ENCODE assay signal across 1 cellular context in genomic region chr7:5472432-5473315, GRCh38.
A peak's percentile ranks its signal among the peaks of the same experiment; 100 is the strongest.
TF ChIP-seq lines count a peak whose summit lies in the region.

No MANE protein-coding gene starts in this region.

TF ChIP-seq in K562, 482 proteins besides CTCF, POLR2A, EP300 and RAD21 (continued from another document and continues in another):
- TF ChIP-seq ARID4B (CRISPR knock-in tag; IDR thresholded peaks at IDR 0.05) (0 out of 2 replicates have a peak, but pooled peaks have one; percentile 52), YY1 (IDR thresholded peaks at IDR 0.05; ENCODE audit: borderline replicate concordance in 1 of 3, control insufficient read depth in 1 of 3, extremely low read depth in 1 of 3, insufficient read depth in 3 of 3, insufficient read length in 1 of 3, insufficient replicate concordance in 2 of 3, low read depth in 1 of 3, low read length in 2 of 3) (peak in 1 of 3 experiments; percentile 71), ZBTB43 (CRISPR knock-in tag; IDR thresholded peaks at IDR 0.05) (0 out of 2 replicates have a peak, but pooled peaks have one; percentile 65), MAFK (IDR thresholded peaks at IDR 0.05; ENCODE audit: low read length) (peak; percentile 88), ARID1B (IDR thresholded peaks at IDR 0.05) (peak; percentile 58), MEF2A (IDR thresholded peaks at IDR 0.05; ENCODE audit: control insufficient read depth, low read depth, low read length) (no peak), SMAD4 (CRISPR knock-in tag; conservative IDR thresholded peaks at IDR 0.05) (peak; percentile 80), ZNF408 (CRISPR knock-in tag; IDR thresholded peaks at IDR 0.05; ENCODE audit: low read depth) (no peak), MYC (IDR thresholded peaks at IDR 0.05; ENCODE audit: low read depth, low read length) (peak; percentile 54), MYC (CRISPR knock-in tag; IDR thresholded peaks at IDR 0.05; ENCODE audit: borderline replicate concordance, low read depth) (no peak), TARDBP (IDR thresholded peaks at IDR 0.05) (0 out of 2 replicates have a peak, but pooled peaks have one; percentile 52), CBX1 (IDR thresholded peaks at IDR 0.05; ENCODE audit: low read depth) (0 out of 2 replicates have a peak, but pooled peaks have one; percentile 24), ESRRA (IDR thresholded peaks at IDR 0.05; ENCODE audit: borderline replicate concordance, low read depth) (peak; percentile 73; the same call in 1 of the 2 replicates), ZNF79 (CRISPR knock-in tag; IDR thresholded peaks at IDR 0.05; ENCODE audit: low read depth) (no peak), XRCC5 (IDR thresholded peaks at IDR 0.05; ENCODE audit: low read depth, low read length) (no peak), CHD2 (IDR thresholded peaks at IDR 0.05; ENCODE audit: low read depth, low read length) (no peak), ZMIZ1 (IDR thresholded peaks at IDR 0.05; ENCODE audit: low read depth in 2 of 2, low read length in 2 of 2) (peak in 1 of 2 experiments; percentile 36; a peak in 1 of 4 replicates), CBFB (CRISPR knock-in tag; IDR thresholded peaks at IDR 0.05) (0 out of 2 replicates have a peak, but pooled peaks have one; percentile 17), FOXJ3 (CRISPR knock-in tag; IDR thresholded peaks at IDR 0.05) (no peak), RBFOX2 (IDR thresholded peaks at IDR 0.05; ENCODE audit: low read depth, low read length) (no peak), ZBED1 (IDR thresholded peaks at IDR 0.05) (no peak), NBN (IDR thresholded peaks at IDR 0.05; ENCODE audit: low read depth) (no peak), CLOCK (CRISPR knock-in tag; IDR thresholded peaks at IDR 0.05; ENCODE audit: borderline replicate concordance) (no peak), ZNF24 (IDR thresholded peaks at IDR 0.05) (peak; percentile 52; the same call in 1 of the 2 replicates), PTBP1 (IDR thresholded peaks at IDR 0.05; ENCODE audit: low read depth, low read length) (no peak), ZBTB33 (CRISPR knock-in tag; IDR thresholded peaks at IDR 0.05) (peak; percentile 99), NUFIP1 (IDR thresholded peaks at IDR 0.05; ENCODE audit: partially characterized antibody) (no peak), ZBTB34 (CRISPR knock-in tag; IDR thresholded peaks at IDR 0.05) (no peak), NFE2 (IDR thresholded peaks at IDR 0.05; ENCODE audit: low read depth) (peak; percentile 97), SOX6 (IDR thresholded peaks at IDR 0.05) (peak; percentile 43; the same call in 1 of the 2 replicates), GATAD2B (IDR thresholded peaks at IDR 0.05; ENCODE audit: borderline replicate concordance) (no peak)
- TF ChIP-seq, protein P1, sequence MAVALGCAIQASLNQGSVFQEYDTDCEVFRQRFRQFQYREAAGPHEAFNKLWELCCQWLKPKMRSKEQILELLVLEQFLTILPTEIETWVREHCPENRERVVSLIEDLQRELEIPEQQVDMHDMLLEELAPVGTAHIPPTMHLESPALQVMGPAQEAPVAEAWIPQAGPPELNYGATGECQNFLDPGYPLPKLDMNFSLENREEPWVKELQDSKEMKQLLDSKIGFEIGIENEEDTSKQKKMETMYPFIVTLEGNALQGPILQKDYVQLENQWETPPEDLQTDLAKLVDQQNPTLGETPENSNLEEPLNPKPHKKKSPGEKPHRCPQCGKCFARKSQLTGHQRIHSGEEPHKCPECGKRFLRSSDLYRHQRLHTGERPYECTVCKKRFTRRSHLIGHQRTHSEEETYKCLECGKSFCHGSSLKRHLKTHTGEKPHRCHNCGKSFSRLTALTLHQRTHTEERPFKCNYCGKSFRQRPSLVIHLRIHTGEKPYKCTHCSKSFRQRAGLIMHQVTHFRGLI (CRISPR knock-in tag; IDR thresholded peaks at IDR 0.05), result no peak
- TF ChIP-seq, protein P2, sequence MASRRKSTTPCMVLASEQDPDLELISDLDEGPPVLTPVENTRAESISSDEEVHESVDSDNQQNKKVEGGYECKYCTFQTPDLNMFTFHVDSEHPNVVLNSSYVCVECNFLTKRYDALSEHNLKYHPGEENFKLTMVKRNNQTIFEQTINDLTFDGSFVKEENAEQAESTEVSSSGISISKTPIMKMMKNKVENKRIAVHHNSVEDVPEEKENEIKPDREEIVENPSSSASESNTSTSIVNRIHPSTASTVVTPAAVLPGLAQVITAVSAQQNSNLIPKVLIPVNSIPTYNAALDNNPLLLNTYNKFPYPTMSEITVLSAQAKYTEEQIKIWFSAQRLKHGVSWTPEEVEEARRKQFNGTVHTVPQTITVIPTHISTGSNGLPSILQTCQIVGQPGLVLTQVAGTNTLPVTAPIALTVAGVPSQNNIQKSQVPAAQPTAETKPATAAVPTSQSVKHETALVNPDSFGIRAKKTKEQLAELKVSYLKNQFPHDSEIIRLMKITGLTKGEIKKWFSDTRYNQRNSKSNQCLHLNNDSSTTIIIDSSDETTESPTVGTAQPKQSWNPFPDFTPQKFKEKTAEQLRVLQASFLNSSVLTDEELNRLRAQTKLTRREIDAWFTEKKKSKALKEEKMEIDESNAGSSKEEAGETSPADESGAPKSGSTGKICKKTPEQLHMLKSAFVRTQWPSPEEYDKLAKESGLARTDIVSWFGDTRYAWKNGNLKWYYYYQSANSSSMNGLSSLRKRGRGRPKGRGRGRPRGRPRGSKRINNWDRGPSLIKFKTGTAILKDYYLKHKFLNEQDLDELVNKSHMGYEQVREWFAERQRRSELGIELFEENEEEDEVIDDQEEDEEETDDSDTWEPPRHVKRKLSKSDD (conservative IDR thresholded peaks at IDR 0.05; ENCODE audit: low read length), result no peak
- TF ChIP-seq, protein P3, sequence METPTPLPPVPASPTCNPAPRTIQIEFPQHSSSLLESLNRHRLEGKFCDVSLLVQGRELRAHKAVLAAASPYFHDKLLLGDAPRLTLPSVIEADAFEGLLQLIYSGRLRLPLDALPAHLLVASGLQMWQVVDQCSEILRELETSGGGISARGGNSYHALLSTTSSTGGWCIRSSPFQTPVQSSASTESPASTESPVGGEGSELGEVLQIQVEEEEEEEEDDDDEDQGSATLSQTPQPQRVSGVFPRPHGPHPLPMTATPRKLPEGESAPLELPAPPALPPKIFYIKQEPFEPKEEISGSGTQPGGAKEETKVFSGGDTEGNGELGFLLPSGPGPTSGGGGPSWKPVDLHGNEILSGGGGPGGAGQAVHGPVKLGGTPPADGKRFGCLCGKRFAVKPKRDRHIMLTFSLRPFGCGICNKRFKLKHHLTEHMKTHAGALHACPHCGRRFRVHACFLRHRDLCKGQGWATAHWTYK (CRISPR knock-in tag; IDR thresholded peaks at IDR 0.05), result peak; percentile 99
